27 cellular contexts compared by ENCODE assay signal in genomic region chr1:15255582-15256149, GRCh38. TPM values are rescaled to one million over a fixed set of nuclear protein-coding genes. Genes with fewer than 3 reads are reported as not detected.
"Had no signal": no experiment of that assay in that cellular context is flagged by ENCODE, and none has a peak within 500 bp of the region (broad histone marks: within the 10 kb centered on the region; RNA-seq: fewer than 3 reads in every experiment).

No MANE protein-coding gene starts in this region.

- H3K9me3 ChIP-seq: esophagus squamous epithelium, heart right ventricle, lower lobe of right lung, prostate gland, spleen, thoracic aorta, tibial nerve, vagina had no signal

- H3K27ac ChIP-seq: coronary artery, esophagus squamous epithelium, heart right ventricle, lower lobe of right lung, neural progenitor cell, parathyroid adenoma, prostate gland, skin epidermis, spleen, thoracic aorta, tibial nerve, vagina had no signal

- H3K4me3 ChIP-seq: coronary artery, esophagus squamous epithelium, heart right ventricle, lower lobe of right lung, neural progenitor cell, prostate gland, skin epidermis, spleen, thoracic aorta, tibial nerve, vagina had no signal

- H3K9me3 Mint-ChIP-seq: effector memory CD8-positive, alpha-beta T cell; immature natural killer cell; nephron; stimulated activated memory B cell treated with anti-CD40 and anti-IgM and Interleukin-4, amounts not matched to agents 10 μg/mL and 1 μg/mL and 100 μg/mL, for 72 hours; stimulated activated naive CD8-positive, alpha-beta T cell treated with anti-CD3 and anti-CD28 coated beads, Interleukin-15, Interleukin-2, amounts not matched to agents 100 ng/mL and 50 ng/mL, for 24 hours had no signal

- H3K27me3 Mint-ChIP-seq: effector memory CD8-positive, alpha-beta T cell had no signal

- H3K4me3 Mint-ChIP-seq: effector memory CD8-positive, alpha-beta T cell; immature natural killer cell; nephron; neural progenitor cell; stimulated activated memory B cell treated with anti-CD40 and anti-IgM and Interleukin-4, amounts not matched to agents 10 μg/mL and 1 μg/mL and 100 μg/mL, for 72 hours; stimulated activated naive CD8-positive, alpha-beta T cell treated with anti-CD3 and anti-CD28 coated beads, Interleukin-15, Interleukin-2, amounts not matched to agents 100 ng/mL and 50 ng/mL, for 24 hours had no signal

- H3K4me1 ChIP-seq: neural progenitor cell, parathyroid adenoma, prostate gland had no signal

- ATAC-seq: effector memory CD8-positive, alpha-beta T cell; heart right ventricle; left colon; left ventricle myocardium superior; lower lobe of right lung; right cardiac atrium; stimulated activated memory B cell treated with anti-CD40 and anti-IgM and Interleukin-4, amounts not matched to agents 10 μg/mL and 1 μg/mL and 100 μg/mL, for 72 hours had no signal

- H3K36me3 Mint-ChIP-seq: immature natural killer cell; stimulated activated memory B cell treated with anti-CD40 and anti-IgM and Interleukin-4, amounts not matched to agents 10 μg/mL and 1 μg/mL and 100 μg/mL, for 72 hours had no signal

- DNase-seq: effector memory CD8-positive, alpha-beta T cell; erythroblast; esophagus squamous epithelium; foreskin melanocyte; glutamatergic neuron; heart right ventricle; hypothalamus; immature natural killer cell; islet precursor cell; kidney glomerular epithelial cell; left colon; left ventricle myocardium superior; lower lobe of right lung; right cardiac atrium; spleen; stimulated activated CD4-positive, alpha-beta T cell treated with anti-CD3 and anti-CD28 coated beads, Interleukin-4, amount 100 ng/mL, for 4 hours had no signal

- H3K27ac Mint-ChIP-seq: effector memory CD8-positive, alpha-beta T cell; immature natural killer cell; nephron; neural progenitor cell; stimulated activated memory B cell treated with anti-CD40 and anti-IgM and Interleukin-4, amounts not matched to agents 10 μg/mL and 1 μg/mL and 100 μg/mL, for 72 hours; stimulated activated naive CD8-positive, alpha-beta T cell treated with anti-CD3 and anti-CD28 coated beads, Interleukin-15, Interleukin-2, amounts not matched to agents 100 ng/mL and 50 ng/mL, for 24 hours had no signal

- H3K36me3 ChIP-seq: esophagus squamous epithelium, heart right ventricle, lower lobe of right lung, neural progenitor cell, prostate gland, spleen, thoracic aorta, tibial nerve, vagina had no signal

- H3K27me3 ChIP-seq: esophagus squamous epithelium, neural progenitor cell, tibial nerve, vagina had no signal

RNA-seq across cellular contexts. Expression of gene FHAD1, which starts 8.6 kb away (rescaled TPM):
- total RNA-seq: left ventricle myocardium superior, vagina had no signal
